In the genomic region with DNA sequence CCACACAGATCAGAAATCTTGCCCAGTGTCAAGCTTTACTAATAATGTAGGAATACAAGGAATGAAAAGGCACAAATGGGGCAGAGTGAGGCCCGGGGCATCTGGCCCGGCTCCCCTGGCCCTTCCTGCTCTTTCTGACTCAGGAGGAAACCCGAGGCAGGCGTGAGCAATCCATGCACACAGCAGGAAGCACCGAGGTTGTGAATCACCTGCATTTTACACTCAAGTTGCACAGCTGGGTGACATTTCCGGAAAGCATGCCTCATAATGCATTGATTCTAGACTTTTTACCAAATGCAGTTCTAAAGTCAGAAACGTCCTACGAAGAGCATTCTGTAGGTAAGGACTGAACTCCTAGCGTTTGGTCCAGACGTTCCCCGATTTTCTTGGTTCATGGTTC, we compare ENCODE assay signal across 1 cellular context.
TF ChIP-seq lines count a peak whose summit lies in the region.

No MANE protein-coding gene starts in this region.

TF ChIP-seq in IMR-90, 13 proteins besides CTCF, POLR2A, EP300 and RAD21:
- peak; percentile 20; the same call in 1 of the 2 replicates for TF ChIP-seq MAFK (IDR thresholded peaks at IDR 0.05; ENCODE audit: low read depth, low read length)
- TF ChIP-seq, protein P1, sequence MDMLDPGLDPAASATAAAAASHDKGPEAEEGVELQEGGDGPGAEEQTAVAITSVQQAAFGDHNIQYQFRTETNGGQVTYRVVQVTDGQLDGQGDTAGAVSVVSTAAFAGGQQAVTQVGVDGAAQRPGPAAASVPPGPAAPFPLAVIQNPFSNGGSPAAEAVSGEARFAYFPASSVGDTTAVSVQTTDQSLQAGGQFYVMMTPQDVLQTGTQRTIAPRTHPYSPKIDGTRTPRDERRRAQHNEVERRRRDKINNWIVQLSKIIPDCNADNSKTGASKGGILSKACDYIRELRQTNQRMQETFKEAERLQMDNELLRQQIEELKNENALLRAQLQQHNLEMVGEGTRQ (IDR thresholded peaks at IDR 0.05; ENCODE audit: low read depth, low read length), result no peak
- peak; percentile 72; the same call in 1 of the 2 replicates for TF ChIP-seq CEBPB (IDR thresholded peaks at IDR 0.05; ENCODE audit: low read depth, low read length)
- TF ChIP-seq BHLHE40 (IDR thresholded peaks at IDR 0.05; ENCODE audit: low read depth, low read length), result peak; percentile 75
- 0 out of 2 replicates have a peak, but pooled peaks have one; percentile 58 for TF ChIP-seq MXI1 (IDR thresholded peaks at IDR 0.05; ENCODE audit: borderline replicate concordance, low read depth, low read length)
- no peak for TF ChIP-seq NFE2L2 (IDR thresholded peaks at IDR 0.05; ENCODE audit: low read depth, low read length)
- peak; percentile 63 for TF ChIP-seq FOS (IDR thresholded peaks at IDR 0.05; ENCODE audit: low read depth, low read length)
TF ChIP-seq in IMR-90: peak in this region for 5.
